Comparison of ENCODE assay signal across 1 cellular context in genomic region chr3:24157106-24157505, GRCh38.
TF ChIP-seq lines count a peak whose summit lies in the region.

No MANE protein-coding gene starts in this region.

TF ChIP-seq in HCT116, 20 proteins besides CTCF, POLR2A, EP300 and RAD21 (continued from another document):
- TF ChIP-seq MAX (IDR thresholded peaks at IDR 0.05) (no peak), ZBTB33 (IDR thresholded peaks at IDR 0.05; ENCODE audit: extremely low read depth, insufficient replicate concordance, low read length) (no peak)
